28 cellular contexts compared by ENCODE assay signal in the genomic region with DNA sequence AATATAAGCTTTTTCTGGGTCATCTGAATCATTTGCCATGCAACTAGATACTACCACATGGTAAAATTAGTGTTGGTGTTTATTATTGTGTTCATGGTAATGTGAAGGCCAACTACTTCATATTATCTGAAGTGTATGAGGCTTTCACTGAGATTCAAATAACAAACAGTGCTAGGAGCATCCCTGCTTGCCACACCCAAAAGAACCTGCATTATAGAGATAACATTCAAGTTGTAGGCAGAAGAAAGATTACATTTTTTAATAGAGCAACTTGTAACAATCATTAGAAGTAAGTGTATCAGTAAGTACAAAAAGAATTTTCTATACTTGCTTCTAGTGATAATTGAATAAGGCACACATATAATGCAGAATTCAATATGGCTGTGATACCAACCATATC.
"Had no signal": no experiment of that assay in that cellular context is flagged by ENCODE, and none has a peak within 500 bp of the region (broad histone marks: within the 10 kb centered on the region; RNA-seq: fewer than 3 reads in every experiment).

No MANE protein-coding gene starts in this region.

- H3K9ac ChIP-seq: neural progenitor cell, parathyroid adenoma had no signal

- H2AFZ ChIP-seq: neural progenitor cell, parathyroid adenoma had no signal

- H3K4me3 Mint-ChIP-seq: nephron; neural progenitor cell; stimulated activated effector memory CD8-positive, alpha-beta T cell treated with anti-CD3 and anti-CD28 coated beads, Interleukin-12 subunit alpha, Interleukin-12 subunit beta, amount 100 ng/mL, for 72 hours; stimulated activated naive B cell treated with anti-CD40 and anti-IgM and Interleukin-4, amounts not matched to agents 10 μg/mL and 1 μg/mL and 100 μg/mL, for 72 hours; stimulated activated naive CD8-positive, alpha-beta T cell treated with anti-CD3 and anti-CD28 coated beads, Interleukin-15, Interleukin-2, amounts not matched to agents 100 ng/mL and 50 ng/mL, for 24 hours had no signal

- H3K4me3 ChIP-seq: neural progenitor cell, ovary, psoas muscle, right lobe of liver, sigmoid colon, stomach, thoracic aorta, thyroid gland, tibial nerve, upper lobe of left lung, vagina had no signal

- H3K27ac Mint-ChIP-seq: nephron; neural progenitor cell; progenitor cell of endocrine pancreas; stimulated activated effector memory CD8-positive, alpha-beta T cell treated with anti-CD3 and anti-CD28 coated beads, Interleukin-12 subunit alpha, Interleukin-12 subunit beta, amount 100 ng/mL, for 72 hours; stimulated activated naive B cell treated with anti-CD40 and anti-IgM and Interleukin-4, amounts not matched to agents 10 μg/mL and 1 μg/mL and 100 μg/mL, for 72 hours; stimulated activated naive CD8-positive, alpha-beta T cell treated with anti-CD3 and anti-CD28 coated beads, Interleukin-15, Interleukin-2, amounts not matched to agents 100 ng/mL and 50 ng/mL, for 24 hours had no signal

- ATAC-seq: psoas muscle; right cardiac atrium; right lobe of liver; stimulated activated effector memory CD8-positive, alpha-beta T cell treated with anti-CD3 and anti-CD28 coated beads, Interleukin-12 subunit alpha, Interleukin-12 subunit beta, amount 100 ng/mL, for 72 hours; stimulated activated naive B cell treated with anti-CD40 and anti-IgM and Interleukin-4, amounts not matched to agents 10 μg/mL and 1 μg/mL and 100 μg/mL, for 72 hours had no signal

- H3K4me2 ChIP-seq: neural progenitor cell had no signal

- FAIRE-seq: small intestine, urothelium cell line had no signal

- H3K9me3 ChIP-seq: ovary, psoas muscle, right lobe of liver, sigmoid colon, stomach, thoracic aorta, thyroid gland, tibial nerve, upper lobe of left lung, vagina had no signal

- H3K36me3 ChIP-seq: neural progenitor cell, ovary, right lobe of liver, sigmoid colon, stomach, thoracic aorta, thyroid gland, upper lobe of left lung, vagina had no signal

- H3K4me1 ChIP-seq: parathyroid adenoma, psoas muscle, sigmoid colon, thyroid gland, tibial nerve, upper lobe of left lung, vagina had no signal

- H3K36me3 Mint-ChIP-seq: stimulated activated effector memory CD8-positive, alpha-beta T cell treated with anti-CD3 and anti-CD28 coated beads, Interleukin-12 subunit alpha, Interleukin-12 subunit beta, amount 100 ng/mL, for 72 hours had no signal

- DNase-seq: occipital lobe; ovary; posterior cingulate gyrus; psoas muscle; right cardiac atrium; right lobe of liver; sigmoid colon; small intestine; stimulated activated CD4-positive, alpha-beta T cell treated with anti-CD3 and anti-CD28 coated beads, Interleukin-15, amount 100 ng/mL, for 24 hours; stimulated activated CD4-positive, alpha-beta T cell treated with anti-CD3 and anti-CD28 coated beads, Interleukin-2, amount 100 ng/mL, for 24 hours; stimulated activated CD4-positive, alpha-beta T cell treated with anti-CD3 and anti-CD28 coated beads, Interleukin-2, amount 100 ng/mL, for 48 hours; stimulated activated CD4-positive, alpha-beta T cell treated with anti-CD3 and anti-CD28 coated beads, Interleukin-4, amount 100 ng/mL, for 24 hours; stimulated activated naive B cell treated with anti-CD40 and anti-IgM and Interleukin-4, amounts not matched to agents 10 μg/mL and 1 μg/mL and 100 μg/mL, for 72 hours; stimulated activated naive CD4-positive, alpha-beta T cell treated with Interleukin-2 at 50 U/mL for 16 hours; stomach; thyroid gland; trophoblast cell; upper lobe of left lung had no signal

- H3K9me3 Mint-ChIP-seq: nephron; neural progenitor cell; stimulated activated effector memory CD8-positive, alpha-beta T cell treated with anti-CD3 and anti-CD28 coated beads, Interleukin-12 subunit alpha, Interleukin-12 subunit beta, amount 100 ng/mL, for 72 hours; stimulated activated naive B cell treated with anti-CD40 and anti-IgM and Interleukin-4, amounts not matched to agents 10 μg/mL and 1 μg/mL and 100 μg/mL, for 72 hours; stimulated activated naive CD8-positive, alpha-beta T cell treated with anti-CD3 and anti-CD28 coated beads, Interleukin-15, Interleukin-2, amounts not matched to agents 100 ng/mL and 50 ng/mL, for 24 hours had no signal

- H3K27me3 Mint-ChIP-seq: progenitor cell of endocrine pancreas; stimulated activated naive B cell treated with anti-CD40 and anti-IgM and Interleukin-4, amounts not matched to agents 10 μg/mL and 1 μg/mL and 100 μg/mL, for 72 hours; stimulated activated naive CD8-positive, alpha-beta T cell treated with anti-CD3 and anti-CD28 coated beads, Interleukin-15, Interleukin-2, amounts not matched to agents 100 ng/mL and 50 ng/mL, for 24 hours had no signal

- H3K4me1 Mint-ChIP-seq: nephron; stimulated activated effector memory CD8-positive, alpha-beta T cell treated with anti-CD3 and anti-CD28 coated beads, Interleukin-12 subunit alpha, Interleukin-12 subunit beta, amount 100 ng/mL, for 72 hours; stimulated activated naive B cell treated with anti-CD40 and anti-IgM and Interleukin-4, amounts not matched to agents 10 μg/mL and 1 μg/mL and 100 μg/mL, for 72 hours had no signal

- H3K27ac ChIP-seq: neural progenitor cell, ovary, parathyroid adenoma, psoas muscle, right lobe of liver, sigmoid colon, stomach, thoracic aorta, thyroid gland, tibial nerve, upper lobe of left lung, vagina had no signal

- H3K27me3 ChIP-seq: neural progenitor cell, ovary, right lobe of liver, sigmoid colon, stomach, thyroid gland, tibial nerve, upper lobe of left lung, vagina had no signal
